Comparison of ENCODE assay signal across 9 cellular contexts in genomic region chr1:31472673-31473072, GRCh38. TPM values are rescaled to one million over a fixed set of nuclear protein-coding genes. Genes with fewer than 3 reads are reported as not detected.
DNase-seq lines count a peak whose midpoint lies in the region; ATAC-seq and TF ChIP-seq lines count a peak whose summit lies in the region.
"Not testable (repeated sequence)": the region's sequence is repeated elsewhere in the genome, so short reads cannot be mapped to it uniquely, and the experiment has no call there.
"Had no signal": no experiment of that assay in that cellular context is flagged by ENCODE, and none has a peak within 500 bp of the region (broad histone marks: within the 10 kb centered on the region; RNA-seq: fewer than 3 reads in every experiment).

No MANE protein-coding gene starts in this region.

- 0 out of 2 replicates have a peak overlapping the region, but pooled peaks have one; percentile 14 for H2AFZ ChIP-seq in GM23338
- H2AFZ ChIP-seq in PC-9; trophoblast cell (ENCODE audit: insufficient read depth, low read length, poor library complexity): not testable (repeated sequence)

- peak overlapping the region; percentile 74 for H3K14ac ChIP-seq in trophoblast cell (ENCODE audit: low read length)

- H3K4me2 ChIP-seq in GM23338; mesendoderm (ENCODE audit: low read length); trophoblast cell (ENCODE audit: low read length): not testable (repeated sequence)
- peak overlapping the region; percentile 56 for H3K4me2 ChIP-seq in PC-9

- H2BK15ac ChIP-seq in mesendoderm (replicated peaks; ENCODE audit: low read depth): not testable (repeated sequence)

- not testable (repeated sequence) for H2BK120ac ChIP-seq in mesendoderm (ENCODE audit: low read depth, low read length)
- peak overlapping the region; percentile 43 for H2BK120ac ChIP-seq in trophoblast cell (ENCODE audit: insufficient read depth, low read length, poor library complexity)

- not testable (repeated sequence) for H3K4me1 ChIP-seq in GM23338 (ENCODE audit: insufficient read depth); breast epithelium; mesendoderm (ENCODE audit: control insufficient read depth, low read depth, low read length); urinary bladder (ENCODE audit: insufficient read depth)
- H3K4me1 ChIP-seq in PC-9 (replicated peaks; ENCODE audit: insufficient read depth) (peaks cover 42% of the 10 kb centered on the region), esophagus squamous epithelium (peaks cover 0 to 30% (median 2%) of the 10 kb centered on the region in 3 donors), trophoblast cell (ENCODE audit: control insufficient read depth in 1 of 2, insufficient read depth in 2 of 2, low read length in 2 of 2) (peaks cover 8 to 11% of the 10 kb centered on the region in 2 experiments)

- H4K5ac ChIP-seq in mesendoderm (ENCODE audit: low read length): not testable (repeated sequence)

- not testable (repeated sequence) for H3K79me2 ChIP-seq in GM23338 (replicated peaks; ENCODE audit: insufficient read depth); PC-9 (ENCODE audit: low read depth); mesendoderm (ENCODE audit: control insufficient read depth, insufficient read depth, low read length); trophoblast cell (ENCODE audit: control insufficient read depth, insufficient read depth, low read length, poor library complexity)

- H3K9me3 Mint-ChIP-seq in GM23338: not testable (repeated sequence)

- peak overlapping the region; percentile 14 for H3K18ac ChIP-seq in mesendoderm (ENCODE audit: low read length)
- H3K18ac ChIP-seq in trophoblast cell (ENCODE audit: low read length): not testable (repeated sequence)

- BruUV-seq in PC-9 (replicated peaks; lab: Mats Ljungman, UMichigan): not testable (repeated sequence)

- not testable (repeated sequence) for H3F3A ChIP-seq in GM23338 (replicated peaks; ENCODE audit: low read depth)
- H3F3A ChIP-seq in PC-9 (ENCODE audit: insufficient read depth, low read depth): peaks cover 14% of the 10 kb centered on the region

- not testable (repeated sequence) for H4K20me1 ChIP-seq in GM23338 (replicated peaks; ENCODE audit: insufficient read depth); PC-9 (ENCODE audit: insufficient read depth)

- not testable (repeated sequence) for H2AK5ac ChIP-seq in mesendoderm (ENCODE audit: low read length)
- H2AK5ac ChIP-seq in trophoblast cell (ENCODE audit: low read length): peak overlapping the region; percentile 61

- not testable (repeated sequence) for H3K56ac ChIP-seq in mesendoderm (ENCODE audit: low read length)

- H3K4me3 ChIP-seq in GM23338; PC-9; breast epithelium; esophagus squamous epithelium; mesendoderm (ENCODE audit: low read length); trophoblast cell (ENCODE audit: low read depth, low read length); urinary bladder (ENCODE audit: low read depth, low read length): not testable (repeated sequence)

- CTCF ChIA-PET in PC-9 (lab: Charles Lee): interaction anchor here (0.7 kb wide), 1 partner anchor 354 kb away, joined by 3 read pairs; no protein-coding TSS in a partner anchor

- H4K8ac ChIP-seq in mesendoderm (ENCODE audit: low read depth, low read length); trophoblast cell (ENCODE audit: low read depth, low read length): not testable (repeated sequence)

- not testable (repeated sequence) for H3K9ac ChIP-seq in mesendoderm (ENCODE audit: low read length); trophoblast cell (ENCODE audit: low read length)

- not testable (repeated sequence) for H3K27ac Mint-ChIP-seq in GM23338

- intact Hi-C loops in PC-9 (cut with micrococcal nuclease; ENCODE audit: unreplicated experiment); breast epithelium (cut with DNase I; ENCODE audit: low total_unique reads); esophagus squamous epithelium (cut with DNase I): not testable (repeated sequence)

- H4K12ac ChIP-seq in trophoblast cell (ENCODE audit: low read depth, low read length): not testable (repeated sequence)

- not testable (repeated sequence) for H3K23ac ChIP-seq in mesendoderm (ENCODE audit: low read length); trophoblast cell (ENCODE audit: low read length)

- POLR2A ChIA-PET in PC-9 (lab: Charles Lee; ENCODE audit: unreplicated experiment): interaction anchor here (0.6 kb wide), 1 partner anchor 38 kb away, joined by 6 read pairs; no protein-coding TSS in a partner anchor

- not testable (repeated sequence) for H3K9me2 ChIP-seq in GM23338 (ENCODE audit: insufficient read depth); PC-9 (ENCODE audit: insufficient read depth)

- TF ChIP-seq CTCF in C4-2B (conservative IDR thresholded peaks at IDR 0.05); GM23338 (conservative IDR thresholded peaks at IDR 0.05; ENCODE audit: low read depth in 2 of 2); PC-9 (conservative IDR thresholded peaks at IDR 0.05); breast epithelium (IDR thresholded peaks at IDR 0.05); esophagus squamous epithelium (IDR thresholded peaks at IDR 0.05): not testable (repeated sequence)

- H4K91ac ChIP-seq in trophoblast cell (ENCODE audit: low read depth, low read length): peak overlapping the region; percentile 47

- not testable (repeated sequence) for ATAC-seq in GM23338

- H3K27ac ChIP-seq in C4-2B: peak overlapping the region; percentile 64
- not testable (repeated sequence) for H3K27ac ChIP-seq in GM23338 (ENCODE audit: low read depth); mesendoderm (ENCODE audit: low read depth, low read length); trophoblast cell (ENCODE audit: low read depth, low read length)
- peak overlapping the region; percentile 97 for H3K27ac ChIP-seq in PC-9
- H3K27ac ChIP-seq in breast epithelium: peak overlapping the region; percentile 59 to 78
- H3K27ac ChIP-seq in esophagus squamous epithelium: peak overlapping the region in 3 of 4 donors; percentile 19 to 77 (median 72)
- H3K27ac ChIP-seq in urinary bladder (ENCODE audit: low read depth): peak overlapping the region; percentile 38

- DNase-seq in GM23338 (ENCODE audit: low spot score); PC-9; breast epithelium (ENCODE audit: low spot score in 2 of 2); esophagus squamous epithelium (lab: John Stamatoyannopoulos, UW); mesendoderm; trophoblast cell: not testable (repeated sequence)

- peaks cover 17% of the 10 kb centered on the region for H3K4me1 Mint-ChIP-seq in GM23338

- H3K27me3 Mint-ChIP-seq in GM23338 (ENCODE audit: insufficient read depth, low read depth, poor library complexity): not testable (repeated sequence)

- not testable (repeated sequence) for H2BK5ac ChIP-seq in mesendoderm (ENCODE audit: low read length); trophoblast cell (ENCODE audit: low read depth, low read length, poor library complexity)

- not testable (repeated sequence) for H3K4ac ChIP-seq in mesendoderm (ENCODE audit: low read depth, low read length); trophoblast cell (ENCODE audit: low read depth, low read length)

- H2BK12ac ChIP-seq in trophoblast cell (ENCODE audit: low read length): peak overlapping the region; percentile 40

- WGBS in esophagus squamous epithelium, 2 donors: 83 to 100% methylated on average over 1 of the region's 1 CpG
- WGBS in mesendoderm (ENCODE audit: extremely low coverage, insufficient coverage, low lambda C conversion rate): no CpG with 5 or more reads among the region's 1 CpG
- WGBS in trophoblast cell (ENCODE audit: extremely low coverage, insufficient coverage, insufficient read length): no CpG with 5 or more reads among the region's 1 CpG
- 94% methylated on average over 1 of the region's 1 CpG for WGBS in urinary bladder

- H3K27me3 ChIP-seq in GM23338 (ENCODE audit: insufficient read depth); PC-9 (ENCODE audit: insufficient read depth, low read depth); breast epithelium; esophagus squamous epithelium; mesendoderm (ENCODE audit: insufficient read depth, low read length, poor library complexity); trophoblast cell (ENCODE audit: insufficient read depth, low read length): not testable (repeated sequence)

- H3K9me3 ChIP-seq in PC-9 (ENCODE audit: insufficient read depth, low read depth); breast epithelium; esophagus squamous epithelium; trophoblast cell (ENCODE audit: insufficient read depth, low read depth, low read length): not testable (repeated sequence)

- H3K79me1 ChIP-seq in mesendoderm (ENCODE audit: low read length); trophoblast cell (ENCODE audit: low read length): not testable (repeated sequence)

- not testable (repeated sequence) for H3K36me3 Mint-ChIP-seq in GM23338 (ENCODE audit: low read depth)

- not testable (repeated sequence) for TF ChIP-seq POLR2A in breast epithelium (IDR thresholded peaks at IDR 0.05); esophagus squamous epithelium (IDR thresholded peaks at IDR 0.05)

- H3K36me3 ChIP-seq in GM23338 (ENCODE audit: insufficient read depth); PC-9 (ENCODE audit: low read depth); breast epithelium; esophagus squamous epithelium; mesendoderm (ENCODE audit: control insufficient read depth, insufficient read depth, low read length); trophoblast cell (ENCODE audit: control insufficient read depth in 1 of 2, insufficient read depth in 2 of 2, low read length in 2 of 2); urinary bladder (ENCODE audit: insufficient read depth): not testable (repeated sequence)

- H3K4me3 Mint-ChIP-seq in GM23338: not testable (repeated sequence)

RNA-seq across cellular contexts. Expression of gene SERINC2, which starts 59.7 kb away (rescaled TPM):
- 18.8 and 20.5 TPM in 2 replicates for total RNA-seq in GM23338 (2014; rRNA removed; shearing (Covaris generic))
- 22.5 and 23.3 TPM in 2 replicates for polyA plus RNA-seq in GM23338 (2016; fragmentation: Nextera tagmentation; extraction: Ambion mirVana)
- 36.0 and 44.0 TPM in 2 replicates for total RNA-seq in PC-9 (2021)
- total RNA-seq in breast epithelium: 10 to 100 TPM; 10.4 to 50.6 (median 30.5) TPM
- total RNA-seq in esophagus squamous epithelium: 100 to 1,000 TPM in 1 of 4 donors, 10 to 100 TPM in 3; 29.6 to 108 (median 79.2) TPM
- polyA plus RNA-seq in mesendoderm (2013, experiment 1 of 2): 17.7 TPM
- polyA plus RNA-seq in mesendoderm (2013, experiment 2 of 2): 17.0 TPM
- polyA plus RNA-seq in trophoblast cell (2013): 70.9 and 79.7 TPM in 2 replicates
- 8.9 TPM for total RNA-seq in urinary bladder
- polyA plus RNA-seq in urinary bladder: 43.3 TPM
- total RNA-seq: CD8-positive, alpha-beta T cell had no signal
